Comparison of ENCODE assay signal across 8 cellular contexts in the genomic region with DNA sequence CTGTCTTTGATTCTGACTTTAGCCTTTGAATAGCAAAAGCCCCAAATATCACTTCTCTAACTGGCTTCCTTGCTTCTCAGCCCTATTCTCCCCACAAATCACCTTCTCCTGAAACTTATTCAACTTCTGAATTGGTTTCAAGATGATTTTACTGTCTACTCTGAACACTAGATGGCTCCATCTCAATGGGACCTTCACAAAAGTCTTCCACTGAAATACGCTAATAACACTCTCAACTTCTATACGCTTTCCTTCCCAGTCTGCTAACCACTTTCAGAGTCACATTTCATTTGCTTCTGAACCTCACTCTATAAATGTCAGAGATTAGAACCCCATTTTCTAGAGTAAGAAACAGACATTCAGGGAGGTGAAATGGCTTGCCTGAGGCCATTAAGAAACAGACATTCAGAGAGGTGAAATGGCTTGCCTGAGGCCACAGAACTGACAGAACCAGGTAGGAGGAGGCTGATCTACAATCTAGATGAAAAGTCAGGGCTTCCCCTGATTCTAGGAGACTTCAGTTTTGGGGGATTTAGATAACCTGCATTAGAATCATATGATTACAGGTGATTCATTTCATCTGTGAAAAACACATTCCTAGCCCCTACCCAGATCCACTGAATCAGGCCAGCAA. TPM values are rescaled to one million over a fixed set of nuclear protein-coding genes. Genes with fewer than 3 reads are reported as not detected.
DNase-seq lines count a peak whose midpoint lies in the region; ATAC-seq and TF ChIP-seq lines count a peak whose summit lies in the region.

No MANE protein-coding gene starts in this region.

- H3K27me3 Mint-ChIP-seq in MCF 10A (ENCODE audit: insufficient read depth, unreplicated experiment) = no peaks in the 10 kb centered on the region
- H3K27me3 Mint-ChIP-seq in mesothelial cell of epicardium (ENCODE audit: low read depth) = no peaks in the 10 kb centered on the region

- no peaks in the 10 kb centered on the region for H3K27me3 ChIP-seq in Loucy (ENCODE audit: insufficient read depth, low read length, poor library complexity, severe bottlenecking)
- no peaks in the 10 kb centered on the region for H3K27me3 ChIP-seq in kidney epithelial cell (ENCODE audit: control insufficient read depth, insufficient read depth, low read length)
- H3K27me3 ChIP-seq in tibial artery = no peaks in the 10 kb centered on the region

- peaks cover 56% of the 10 kb centered on the region for H3K36me3 Mint-ChIP-seq in MCF 10A (ENCODE audit: insufficient read depth, unreplicated experiment)
- H3K36me3 Mint-ChIP-seq in mesothelial cell of epicardium = peaks cover 33% of the 10 kb centered on the region

- no peaks in the 10 kb centered on the region for H3K79me2 ChIP-seq in Loucy (ENCODE audit: insufficient read depth, low read length)

- no peak overlapping the region for H3K9ac ChIP-seq in Loucy (ENCODE audit: low read depth, low read length, poor library complexity, severe bottlenecking)

- H3K9me3 ChIP-seq in Loucy (ENCODE audit: insufficient read depth, low read depth, low read length) (no peaks in the 10 kb centered on the region), tibial artery (no peaks in the 10 kb centered on the region)

- H2AFZ ChIP-seq in Loucy (ENCODE audit: low read length) = no peak overlapping the region

- no peak overlapping the region for H3K4me3 ChIP-seq in Loucy (ENCODE audit: low read length, poor library complexity, severe bottlenecking)
- no peak overlapping the region for H3K4me3 ChIP-seq in kidney epithelial cell (ENCODE audit: low read depth, low read length)
- no peak overlapping the region for H3K4me3 ChIP-seq in tibial artery

- CTCF ChIA-PET in MCF 10A (lab: Yijun Ruan, JAX) = interaction anchor here (0.7 to 4.0 kb wide), 10 partner anchors 20 to 205 kb away, joined by 3 to 28 read pairs (median 6); no protein-coding TSS in a partner anchor

- POLR2A ChIA-PET in MCF 10A (lab: Yijun Ruan, JAX) = interaction anchor here (1.1 kb wide), 1 partner anchor 133 kb away, joined by 3 read pairs; the partner anchor contains the start of gene SMTN

- H4K20me1 ChIP-seq in Loucy (ENCODE audit: insufficient read depth, low read length, poor library complexity, severe bottlenecking) = no peaks in the 10 kb centered on the region

- no peaks in the 10 kb centered on the region for H3K9me2 ChIP-seq in Loucy (replicated peaks; ENCODE audit: low read depth, low read length)

- DNase-seq in G401 (ENCODE audit: low spot score) = peak; percentile 59
- peak; percentile 45 for DNase-seq in MCF 10A (ENCODE audit: unreplicated experiment)
- DNase-seq in kidney epithelial cell (ENCODE audit: low read depth) = no peak
- no peak for DNase-seq in tibial artery
- DNase-seq in mesothelial cell of epicardium (ENCODE audit: low spot score in 2 of 2, unreplicated experiment in 2 of 2) = no peak
- DNase-seq in SHP77 (lab: John Stamatoyannopoulos, UW) = no peak

- no TSS peak for BruUV-seq in MCF 10A (replicated peaks; lab: Mats Ljungman, UMichigan)

- H3K4me1 ChIP-seq in Loucy (ENCODE audit: insufficient read depth, low read length, poor library complexity, severe bottlenecking) = no peaks in the 10 kb centered on the region
- H3K4me1 ChIP-seq in tibial artery = peaks cover 0 to 100% (median 71%) of the 10 kb centered on the region in 4 donors

- H3K36me3 ChIP-seq in Loucy (ENCODE audit: insufficient read depth, low read length) (peaks cover 74% of the 10 kb centered on the region; the same call in 1 of the 2 replicates), kidney epithelial cell (ENCODE audit: control insufficient read depth, insufficient read depth, low read length) (peaks cover 2% of the 10 kb centered on the region), tibial artery (peaks cover 6 to 60% (median 33%) of the 10 kb centered on the region in 3 donors)

- ATAC-seq in HG03097 (IDR thresholded peaks at IDR 0.05; ENCODE audit: low FRiP score, unreplicated experiment) = no peak

- intact Hi-C loops in MCF 10A (cut with micrococcal nuclease) (loop anchor here (1.0 to 2.0 kb wide), 2 partner anchors 137 to 201 kb away; no protein-coding TSS in a partner anchor), tibial artery (cut with DNase I; ENCODE audit: low total_unique reads) (loop anchor here (1.0 to 10.0 kb wide), 2 partner anchors 137 to 207 kb away; no protein-coding TSS in a partner anchor)

- no peaks in the 10 kb centered on the region for H3K4me1 Mint-ChIP-seq in MCF 10A (ENCODE audit: insufficient read depth, unreplicated experiment)
- no peaks in the 10 kb centered on the region for H3K4me1 Mint-ChIP-seq in mesothelial cell of epicardium

- no peaks in the 10 kb centered on the region for H3F3A ChIP-seq in Loucy (ENCODE audit: low read depth)

- no peak overlapping the region for H3K27ac Mint-ChIP-seq in MCF 10A (ENCODE audit: low read depth, unreplicated experiment)
- H3K27ac Mint-ChIP-seq in mesothelial cell of epicardium = no peak overlapping the region

- peak overlapping the region; percentile 80 to 83 for H3K27ac ChIP-seq in tibial artery

- in situ Hi-C loops in G401 (cut with HindIII; ENCODE audit: low sequenced_read_pairs) = no loop called here

- H3K4me3 Mint-ChIP-seq in MCF 10A (ENCODE audit: unreplicated experiment) (no peak overlapping the region), mesothelial cell of epicardium (no peak overlapping the region)

- H3K9me3 Mint-ChIP-seq in MCF 10A (ENCODE audit: unreplicated experiment) (no peaks in the 10 kb centered on the region), mesothelial cell of epicardium (no peaks in the 10 kb centered on the region)

- H3K4me2 ChIP-seq in Loucy (ENCODE audit: low read depth, low read length, poor library complexity, severe bottlenecking) = no peak overlapping the region

- peak; percentile 74 for TF ChIP-seq CTCF in Loucy (conservative IDR thresholded peaks at IDR 0.05; ENCODE audit: low read length)
- peak; percentile 51 for TF ChIP-seq CTCF in MCF 10A (IDR thresholded peaks at IDR 0.05; ENCODE audit: unreplicated experiment)
- peak; percentile 52 for TF ChIP-seq CTCF in kidney epithelial cell (IDR thresholded peaks at IDR 0.05; ENCODE audit: insufficient read depth, low read length, poor library complexity, severe bottlenecking)
- peak; percentile 59 to 71 for TF ChIP-seq CTCF in tibial artery (IDR thresholded peaks at IDR 0.05)
- TF ChIP-seq CTCF in mesothelial cell of epicardium (IDR thresholded peaks at IDR 0.05; ENCODE audit: unreplicated experiment) = no peak

RNA-seq across cellular contexts. Expression of gene MORC2, which starts 20.6 kb away (rescaled TPM):
- 17.5 and 28.8 TPM in 2 replicates for total RNA-seq in G401 (2014; rRNA removed; shearing (Covaris generic))
- total RNA-seq in MCF 10A (2022) (35.7 and 36.1 TPM in 2 replicates), kidney epithelial cell (30.8 and 35.1 TPM in 2 replicates), mesothelial cell of epicardium (39.0 to 45.1 TPM (median 41.2 TPM) in 3 replicates)

RNA-seq across cellular contexts. Expression of gene TUG1, which starts 21.1 kb away (rescaled TPM):
- total RNA-seq in G401 (2014; rRNA removed; shearing (Covaris generic)) = 34.4 and 41.8 TPM in 2 replicates
- total RNA-seq in MCF 10A (2022) = 85.5 and 99.0 TPM in 2 replicates
- 68.7 and 72.5 TPM in 2 replicates for total RNA-seq in kidney epithelial cell
- 177 to 183 TPM (median 180 TPM) in 3 replicates for total RNA-seq in mesothelial cell of epicardium

Comparison
In these comparisons a context has a peak if more than half of its experiments do, and no peak if none do; other contexts are left out.
1. DNase-seq: peak in G401 (single experiment) and MCF 10A (single experiment); none in kidney epithelial cell (single experiment), tibial artery (0 of 2), mesothelial cell of epicardium (0 of 2) and SHP77 (0 of 2).